ENCODE assay signal across 8 cellular contexts in genomic region chr10:44959243-44960097, GRCh38. TPM values are rescaled to one million over a fixed set of nuclear protein-coding genes. Genes with fewer than 3 reads are reported as not detected.
DNase-seq lines count a peak whose midpoint lies in the region; ATAC-seq and TF ChIP-seq lines count a peak whose summit lies in the region.

Gene RASSF4 (plus strand): TSS chr10:44959802. CDS start chr10:44970203, 10,401 bp downstream.

- no peaks in the 10 kb centered on the region for H3K9me2 ChIP-seq in SK-N-SH

- TF ChIP-seq RAD21 in SK-N-SH (IDR thresholded peaks at IDR 0.05; ENCODE audit: low read length), result no peak

- peak; percentile 62 for TF ChIP-seq POLR2A in ovary (IDR thresholded peaks at IDR 0.05)

- peaks cover 7% of the 10 kb centered on the region for H3K79me2 ChIP-seq in SK-N-SH (ENCODE audit: insufficient read depth)

- H3K27me3 Mint-ChIP-seq in glutamatergic neuron (ENCODE audit: unreplicated experiment), result peaks cover 22% of the 10 kb centered on the region

- H3F3A ChIP-seq in SK-N-SH (replicated peaks; ENCODE audit: insufficient read depth), result no peaks in the 10 kb centered on the region

- POLR2A ChIA-PET in SK-N-SH (lab: Yijun Ruan, JAX), result interaction anchor here (0.9 to 1.3 kb wide), 2 partner anchors 13 to 42 kb away, joined by 3 to 4 read pairs; no protein-coding TSS in a partner anchor

- TF ChIP-seq EP300 in SK-N-SH (IDR thresholded peaks at IDR 0.05; ENCODE audit: borderline replicate concordance in 1 of 2, low read depth in 1 of 2, low read length in 1 of 2), result no peak
- TF ChIP-seq EP300 in ovary (IDR thresholded peaks at IDR 0.05), result no peak

- peak; percentile 99 to 100 for ATAC-seq in activated naive CD4-positive, alpha-beta T cell treated with anti-CD3 and anti-CD28 coated beads, Interleukin-2, amount 50 U/mL, for 72 hours

- CTCF ChIA-PET in SK-N-SH (lab: Yijun Ruan, JAX), result interaction anchor here (1.0 to 2.9 kb wide), 2 partner anchors 8 to 27 kb away, joined by 3 to 16 read pairs; no protein-coding TSS in a partner anchor

- H3K4me3 ChIP-seq in H7 (ENCODE audit: insufficient read depth, low read depth, low read length) (peak within 1 kb of the TSS; percentile 74), SK-N-SH (ENCODE audit: low read depth in 2 of 2, low read length in 1 of 2) (peak within 1 kb of the TSS; percentile 83 to 89), ovary (peak within 1 kb of the TSS; percentile 71), thymus (ENCODE audit: low read length) (peak within 1 kb of the TSS; percentile 75)

- TF ChIP-seq CTCF in SK-N-SH (IDR thresholded peaks at IDR 0.05) (no peak), glutamatergic neuron (IDR thresholded peaks at IDR 0.05; ENCODE audit: partially characterized antibody, unreplicated experiment) (no peak), ovary (IDR thresholded peaks at IDR 0.05) (no peak)

- intact Hi-C loops in ovary (cut with DNase I), result loop anchor here in 1 of 4 donors (2.0 to 5.0 kb wide), 2 partner anchors 27 to 82 kb away; no protein-coding TSS in a partner anchor

- H3K9ac ChIP-seq in SK-N-SH, result peak within 1 kb of the TSS; percentile 91

- H3K36me3 ChIP-seq in H7 (replicated peaks; ENCODE audit: control insufficient read depth, insufficient read depth, low read length) (no peaks in the 10 kb centered on the region), SK-N-SH (replicated peaks in 1 of 2; ENCODE audit: control insufficient read depth in 1 of 2, insufficient read depth in 2 of 2, low read length in 1 of 2) (peaks cover 0 to 8% of the 10 kb centered on the region in 2 experiments), ovary (no peaks in the 10 kb centered on the region), thymus (ENCODE audit: control insufficient read depth, insufficient read depth) (no peaks in the 10 kb centered on the region)

- DNase-seq in GF-D8 (lab: John Stamatoyannopoulos, UW) (peak; percentile 61), H7 (peak; percentile 99), M059J (ENCODE audit: low read depth) (peak; percentile 82), SK-N-SH (peak; percentile 99), glutamatergic neuron (peak; percentile 95), ovary (peak; percentile 90 to 94 (median 92))
- DNase-seq in activated naive CD4-positive, alpha-beta T cell treated with anti-CD3 and anti-CD28 coated beads, Interleukin-2, amount 50 U/mL, for 72 hours (ENCODE audit: low spot score in 2 of 2), result peak; percentile 91 to 95

- H3K9me3 ChIP-seq in SK-N-SH (no peaks in the 10 kb centered on the region), ovary (no peaks in the 10 kb centered on the region), thymus (ENCODE audit: control insufficient read depth) (peaks cover 1% of the 10 kb centered on the region)

- peak within 1 kb of the TSS; percentile 96 for H3K4me2 ChIP-seq in SK-N-SH

- no peaks in the 10 kb centered on the region for H3K9me3 Mint-ChIP-seq in activated naive CD4-positive, alpha-beta T cell treated with anti-CD3 and anti-CD28 coated beads, Interleukin-2, amount 50 U/mL, for 72 hours
- peaks cover 49% of the 10 kb centered on the region for H3K9me3 Mint-ChIP-seq in glutamatergic neuron (ENCODE audit: unreplicated experiment)

- peaks cover 5% of the 10 kb centered on the region for H3K27me3 ChIP-seq in H7 (ENCODE audit: control insufficient read depth, insufficient read depth, low read length)
- no peaks in the 10 kb centered on the region for H3K27me3 ChIP-seq in SK-N-SH (ENCODE audit: insufficient read depth)
- H3K27me3 ChIP-seq in ovary, result no peaks in the 10 kb centered on the region
- H3K27me3 ChIP-seq in thymus (ENCODE audit: control insufficient read depth, insufficient read depth), result no peaks in the 10 kb centered on the region

- peak within 1 kb of the TSS; percentile 90 for H2AFZ ChIP-seq in SK-N-SH (ENCODE audit: low read depth)

- H3K27ac Mint-ChIP-seq in activated naive CD4-positive, alpha-beta T cell treated with anti-CD3 and anti-CD28 coated beads, Interleukin-2, amount 50 U/mL, for 72 hours, result peak within 1 kb of the TSS; percentile 78 to 90
- peak within 1 kb of the TSS; percentile 94 for H3K27ac Mint-ChIP-seq in glutamatergic neuron (ENCODE audit: unreplicated experiment)

- peaks cover 0 to 6% of the 10 kb centered on the region in 2 donors for H3K36me3 Mint-ChIP-seq in activated naive CD4-positive, alpha-beta T cell treated with anti-CD3 and anti-CD28 coated beads, Interleukin-2, amount 50 U/mL, for 72 hours
- peaks cover 10% of the 10 kb centered on the region for H3K36me3 Mint-ChIP-seq in glutamatergic neuron (ENCODE audit: unreplicated experiment)

- H4K20me1 ChIP-seq in SK-N-SH (ENCODE audit: insufficient read depth), result no peaks in the 10 kb centered on the region

- H3K27ac ChIP-seq in SK-N-SH (ENCODE audit: low read depth in 2 of 2, low read length in 1 of 2), result peak within 1 kb of the TSS; percentile 75 to 81
- peak within 1 kb of the TSS; percentile 33 to 73 for H3K27ac ChIP-seq in ovary
- peak within 1 kb of the TSS; percentile 93 for H3K27ac ChIP-seq in thymus (ENCODE audit: low read depth)

- H3K4me1 ChIP-seq in SK-N-SH (ENCODE audit: control insufficient read depth in 1 of 2, insufficient read depth in 2 of 2, low read depth in 1 of 2, low read length in 1 of 2) (peaks cover 17 to 31% of the 10 kb centered on the region in 2 experiments; a peak in 3 of 4 replicates), ovary (ENCODE audit: insufficient read depth) (peaks cover 8% of the 10 kb centered on the region), thymus (ENCODE audit: control insufficient read depth, insufficient read depth, low read length) (peaks cover 36% of the 10 kb centered on the region)

- H3K4me1 Mint-ChIP-seq in glutamatergic neuron (ENCODE audit: low read depth, unreplicated experiment), result peaks cover 52% of the 10 kb centered on the region

- WGBS in SK-N-SH (ENCODE audit: low lambda C conversion rate), result 0% methylated on average over 11 of the region's 74 CpGs
- 0 to 1% (median 1%) methylated on average over 31 to 74 of the region's 74 CpGs for WGBS in ovary, 3 donors
- WGBS in thymus, result 2% methylated on average over 74 of the region's 74 CpGs

- peak within 1 kb of the TSS; percentile 94 for H3K4me3 Mint-ChIP-seq in glutamatergic neuron (ENCODE audit: unreplicated experiment)

TF ChIP-seq in SK-N-SH, 30 proteins besides CTCF, POLR2A, EP300 and RAD21 (continues in another document):
- TF ChIP-seq TCF12 (IDR thresholded peaks at IDR 0.05) (no peak), ELF1 (IDR thresholded peaks at IDR 0.05) (peak; percentile 62), NFIC (IDR thresholded peaks at IDR 0.05; ENCODE audit: borderline replicate concordance) (no peak), TAF1 (IDR thresholded peaks at IDR 0.05; ENCODE audit: borderline replicate concordance, low read depth, low read length) (peak; percentile 38), USF1 (IDR thresholded peaks at IDR 0.05; ENCODE audit: borderline replicate concordance, low read depth) (no peak), POLR2AphosphoS5 (IDR thresholded peaks at IDR 0.05; ENCODE audit: low read depth, low read length) (peak; percentile 83), YY1 (IDR thresholded peaks at IDR 0.05; ENCODE audit: low read depth) (no peak), NRF1 (IDR thresholded peaks at IDR 0.05; ENCODE audit: low read depth, low read length) (peak; percentile 83), RXRA (IDR thresholded peaks at IDR 0.05; ENCODE audit: borderline replicate concordance, low read depth) (no peak), CHD2 (IDR thresholded peaks at IDR 0.05; ENCODE audit: low read length, partially characterized antibody) (no peak), SIN3A (IDR thresholded peaks at IDR 0.05; ENCODE audit: borderline replicate concordance, low read depth, low read length) (no peak)
- TF ChIP-seq, protein P1, sequence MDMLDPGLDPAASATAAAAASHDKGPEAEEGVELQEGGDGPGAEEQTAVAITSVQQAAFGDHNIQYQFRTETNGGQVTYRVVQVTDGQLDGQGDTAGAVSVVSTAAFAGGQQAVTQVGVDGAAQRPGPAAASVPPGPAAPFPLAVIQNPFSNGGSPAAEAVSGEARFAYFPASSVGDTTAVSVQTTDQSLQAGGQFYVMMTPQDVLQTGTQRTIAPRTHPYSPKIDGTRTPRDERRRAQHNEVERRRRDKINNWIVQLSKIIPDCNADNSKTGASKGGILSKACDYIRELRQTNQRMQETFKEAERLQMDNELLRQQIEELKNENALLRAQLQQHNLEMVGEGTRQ (IDR thresholded peaks at IDR 0.05; ENCODE audit: borderline replicate concordance, low read depth, low read length), result no peak
- TF ChIP-seq, protein P2, sequence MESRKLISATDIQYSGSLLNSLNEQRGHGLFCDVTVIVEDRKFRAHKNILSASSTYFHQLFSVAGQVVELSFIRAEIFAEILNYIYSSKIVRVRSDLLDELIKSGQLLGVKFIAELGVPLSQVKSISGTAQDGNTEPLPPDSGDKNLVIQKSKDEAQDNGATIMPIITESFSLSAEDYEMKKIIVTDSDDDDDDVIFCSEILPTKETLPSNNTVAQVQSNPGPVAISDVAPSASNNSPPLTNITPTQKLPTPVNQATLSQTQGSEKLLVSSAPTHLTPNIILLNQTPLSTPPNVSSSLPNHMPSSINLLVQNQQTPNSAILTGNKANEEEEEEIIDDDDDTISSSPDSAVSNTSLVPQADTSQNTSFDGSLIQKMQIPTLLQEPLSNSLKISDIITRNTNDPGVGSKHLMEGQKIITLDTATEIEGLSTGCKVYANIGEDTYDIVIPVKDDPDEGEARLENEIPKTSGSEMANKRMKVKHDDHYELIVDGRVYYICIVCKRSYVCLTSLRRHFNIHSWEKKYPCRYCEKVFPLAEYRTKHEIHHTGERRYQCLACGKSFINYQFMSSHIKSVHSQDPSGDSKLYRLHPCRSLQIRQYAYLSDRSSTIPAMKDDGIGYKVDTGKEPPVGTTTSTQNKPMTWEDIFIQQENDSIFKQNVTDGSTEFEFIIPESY (IDR thresholded peaks at IDR 0.05; ENCODE audit: borderline replicate concordance, low read depth), result no peak

RNA-seq across cellular contexts. Expression of gene RASSF4, which starts in this region (rescaled TPM):
- total RNA-seq in H7 (2014; rRNA removed; shearing (Covaris generic)), result 9.1 and 13.6 TPM in 2 replicates
- 8.4 and 13.4 TPM in 2 replicates for total RNA-seq in M059J (2014; rRNA removed; shearing (Covaris generic))
- 11.0 and 14.1 TPM in 2 replicates for polyA plus RNA-seq in SK-N-SH (2012; rRNA removed)
- polyA plus RNA-seq in SK-N-SH (2012; cell fraction: cytosol; rRNA removed), result 4.6 and 5.5 TPM in 2 replicates
- polyA plus RNA-seq in SK-N-SH (2012; cell fraction: nucleus; rRNA removed), result 70.4 and 80.8 TPM in 2 replicates
- total RNA-seq in activated naive CD4-positive, alpha-beta T cell treated with anti-CD3 and anti-CD28 coated beads, Interleukin-2, amount 50 U/mL, for 72 hours, result 1 to 10 TPM; 1.5 to 4.1 TPM
- total RNA-seq in glutamatergic neuron (ENCODE audit: unreplicated experiment), result 137 TPM
- total RNA-seq in ovary, result 10 to 100 TPM in 3 of 7 donors, 1 to 10 TPM in 4; 4.8 to 21.9 (median 7.3) TPM
- 1 to 10 TPM; 8.1 to 9.7 TPM for polyA plus RNA-seq in ovary
- polyA plus RNA-seq in thymus, result 50.0 TPM

Comparison
In these comparisons a context has a peak if more than half of its experiments do, and no peak if none do; other contexts are left out.
1. Peak in every context shown above with its lines: DNase-seq, ATAC-seq, H3K4me3 ChIP-seq and H3K27ac ChIP-seq.